In genomic region chr13:110507678-110508381, GRCh38 we compare ENCODE assay signal across 13 cellular contexts. TPM values are rescaled to one million over a fixed set of nuclear protein-coding genes. Genes with fewer than 3 reads are reported as not detected.
DNase-seq lines count a peak whose midpoint lies in the region; ATAC-seq and TF ChIP-seq lines count a peak whose summit lies in the region.
"Had no signal": no experiment of that assay in that cellular context is flagged by ENCODE, and none has a peak within 500 bp of the region (broad histone marks: within the 10 kb centered on the region; RNA-seq: fewer than 3 reads in every experiment).

No MANE protein-coding gene starts in this region.

- no peaks in the 10 kb centered on the region for H3K4me1 Mint-ChIP-seq in CD8-positive, alpha-beta memory T cell
- H3K4me1 Mint-ChIP-seq in activated CD8-positive, alpha-beta T cell treated with anti-CD3 and anti-CD28 coated beads for 36 hours (ENCODE audit: low read depth) = no peaks in the 10 kb centered on the region

- no peaks in the 10 kb centered on the region for H3K27me3 ChIP-seq in CD8-positive, alpha-beta memory T cell (ENCODE audit: insufficient read depth, low read length, poor library complexity, severe bottlenecking)
- H3K27me3 ChIP-seq in gastroesophageal sphincter (no peaks in the 10 kb centered on the region), ovary (no peaks in the 10 kb centered on the region), SJCRH30 (no peaks in the 10 kb centered on the region)
- H3K27me3 ChIP-seq: SJSA1 had no signal

- POLR2A ChIA-PET in CD8-positive, alpha-beta memory T cell (lab: Charles Lee) = no interaction called here
- POLR2A ChIA-PET in activated CD8-positive, alpha-beta T cell treated with anti-CD3 and anti-CD28 coated beads for 36 hours (lab: Charles Lee) = no interaction called here

- H3K36me3 Mint-ChIP-seq in CD8-positive, alpha-beta memory T cell = no peaks in the 10 kb centered on the region
- no peaks in the 10 kb centered on the region for H3K36me3 Mint-ChIP-seq in activated CD8-positive, alpha-beta T cell treated with anti-CD3 and anti-CD28 coated beads for 36 hours (ENCODE audit: low read depth)
- H3K36me3 Mint-ChIP-seq: natural killer cell treated with Interleukin-12 subunit alpha and Interleukin-12 subunit beta and Interleukin-15 and Interleukin-18, amount 100 ng/mL, for 72 hours had no signal

- TF ChIP-seq POLR2A in gastroesophageal sphincter (IDR thresholded peaks at IDR 0.05) = no peak
- no peak for TF ChIP-seq POLR2A in ovary (IDR thresholded peaks at IDR 0.05)

- intact Hi-C loops in ovary (cut with DNase I) = no loop called here
- intact Hi-C loops in activated CD8-positive, alpha-beta T cell treated with anti-CD3 and anti-CD28 coated beads for 36 hours (cut with micrococcal nuclease) = no loop called here

- ATAC-seq in gastroesophageal sphincter = peak; percentile 46
- no peak for ATAC-seq in activated CD8-positive, alpha-beta T cell treated with anti-CD3 and anti-CD28 coated beads for 36 hours
- no peak for ATAC-seq in GM21381 (IDR thresholded peaks at IDR 0.05; ENCODE audit: unreplicated experiment)
- ATAC-seq: natural killer cell treated with Interleukin-12 subunit alpha and Interleukin-12 subunit beta and Interleukin-15 and Interleukin-18, amount 100 ng/mL, for 72 hours had no signal

- TF ChIP-seq CTCF in gastroesophageal sphincter (IDR thresholded peaks at IDR 0.05) (peak in 2 of 4 experiments; percentile 10 to 40), ovary (IDR thresholded peaks at IDR 0.05) (no peak)
- no peak for TF ChIP-seq CTCF in activated CD8-positive, alpha-beta T cell treated with anti-CD3 and anti-CD28 coated beads for 36 hours (IDR thresholded peaks at IDR 0.05)

- H3K27ac Mint-ChIP-seq in CD8-positive, alpha-beta memory T cell = peak overlapping the region in 1 of 8 donors; percentile 54
- no peak overlapping the region for H3K27ac Mint-ChIP-seq in activated CD8-positive, alpha-beta T cell treated with anti-CD3 and anti-CD28 coated beads for 36 hours
- H3K27ac Mint-ChIP-seq: natural killer cell treated with Interleukin-12 subunit alpha and Interleukin-12 subunit beta and Interleukin-15 and Interleukin-18, amount 100 ng/mL, for 72 hours had no signal

- TF ChIP-seq EP300 in gastroesophageal sphincter (IDR thresholded peaks at IDR 0.05) (no peak), ovary (IDR thresholded peaks at IDR 0.05) (no peak)

- no peak overlapping the region for H3K4me3 ChIP-seq in CD8-positive, alpha-beta memory T cell (ENCODE audit: low read length)
- H3K4me3 ChIP-seq in gastroesophageal sphincter (no peak overlapping the region), ovary (no peak overlapping the region), SJCRH30 (no peak overlapping the region)
- H3K4me3 ChIP-seq: SJSA1 had no signal

- H3K27me3 Mint-ChIP-seq in CD8-positive, alpha-beta memory T cell = peaks cover 0 to 6% of the 10 kb centered on the region in 2 donors
- no peaks in the 10 kb centered on the region for H3K27me3 Mint-ChIP-seq in activated CD8-positive, alpha-beta T cell treated with anti-CD3 and anti-CD28 coated beads for 36 hours

- H3K9me3 Mint-ChIP-seq in CD8-positive, alpha-beta memory T cell = no peaks in the 10 kb centered on the region
- H3K9me3 Mint-ChIP-seq in activated CD8-positive, alpha-beta T cell treated with anti-CD3 and anti-CD28 coated beads for 36 hours = no peaks in the 10 kb centered on the region
- H3K9me3 Mint-ChIP-seq: natural killer cell treated with Interleukin-12 subunit alpha and Interleukin-12 subunit beta and Interleukin-15 and Interleukin-18, amount 100 ng/mL, for 72 hours had no signal

- no peaks in the 10 kb centered on the region for H3K4me1 ChIP-seq in CD8-positive, alpha-beta memory T cell (ENCODE audit: insufficient read depth, low read length)
- H3K4me1 ChIP-seq in gastroesophageal sphincter (peaks cover 0 to 55% (median 28%) of the 10 kb centered on the region in 3 donors), ovary (ENCODE audit: insufficient read depth) (peaks cover 9% of the 10 kb centered on the region), SJCRH30 (no peaks in the 10 kb centered on the region)

- 80% methylated on average over 3 of the region's 23 CpGs; no CpG with 5 or more reads in 1 of the 2 donors for WGBS in gastroesophageal sphincter (ENCODE audit: low coverage in 1 of 2), 2 donors
- 94 to 97% (median 95%) methylated on average over 23 of the region's 23 CpGs for WGBS in ovary, 3 donors

- peak overlapping the region; percentile 51 for H3K27ac ChIP-seq in CD8-positive, alpha-beta memory T cell (ENCODE audit: low read depth, low read length)
- H3K27ac ChIP-seq in gastroesophageal sphincter = peak overlapping the region; percentile 18 to 83 (median 76)
- H3K27ac ChIP-seq in ovary = peak overlapping the region; percentile 9 to 20
- H3K27ac ChIP-seq in SJCRH30 = no peak overlapping the region
- H3K27ac ChIP-seq: SJSA1 had no signal

- no peaks in the 10 kb centered on the region for H3K9me3 ChIP-seq in CD8-positive, alpha-beta memory T cell (ENCODE audit: low read length)
- H3K9me3 ChIP-seq in gastroesophageal sphincter = no peaks in the 10 kb centered on the region
- no peaks in the 10 kb centered on the region for H3K9me3 ChIP-seq in ovary
- no peaks in the 10 kb centered on the region for H3K9me3 ChIP-seq in SJCRH30 (replicated peaks)
- H3K9me3 ChIP-seq: SJSA1 had no signal

- H3K36me3 ChIP-seq in CD8-positive, alpha-beta memory T cell (ENCODE audit: insufficient read depth, low read length) = no peaks in the 10 kb centered on the region
- H3K36me3 ChIP-seq in gastroesophageal sphincter = peaks cover 0 to 97% of the 10 kb centered on the region in 2 donors
- no peaks in the 10 kb centered on the region for H3K36me3 ChIP-seq in ovary
- H3K36me3 ChIP-seq in SJCRH30 = peaks cover 62% of the 10 kb centered on the region

- no peak for DNase-seq in CD8-positive, alpha-beta memory T cell
- DNase-seq in OCI-M1 (lab: John Stamatoyannopoulos, UW) (peak; percentile 68), ovary (no peak), NCI-H524 (lab: John Stamatoyannopoulos, UW) (no peak), SJCRH30 (no peak)
- no peak for DNase-seq in activated CD8-positive, alpha-beta T cell treated with anti-CD3 and anti-CD28 coated beads for 36 hours
- DNase-seq: AML-193, amniotic stem cell, NCI-H1436 had no signal

- H3K4me3 Mint-ChIP-seq in CD8-positive, alpha-beta memory T cell = no peak overlapping the region
- no peak overlapping the region for H3K4me3 Mint-ChIP-seq in activated CD8-positive, alpha-beta T cell treated with anti-CD3 and anti-CD28 coated beads for 36 hours
- H3K4me3 Mint-ChIP-seq: natural killer cell treated with Interleukin-12 subunit alpha and Interleukin-12 subunit beta and Interleukin-15 and Interleukin-18, amount 100 ng/mL, for 72 hours had no signal

- CTCF ChIA-PET in CD8-positive, alpha-beta memory T cell (lab: Charles Lee) = no interaction called here
- CTCF ChIA-PET in activated CD8-positive, alpha-beta T cell treated with anti-CD3 and anti-CD28 coated beads for 36 hours (lab: Charles Lee) = interaction anchor here (2.2 kb wide), 1 partner anchor 52 kb away, joined by 7 read pairs; no protein-coding TSS in a partner anchor

RNA-seq across cellular contexts. Expression of gene RAB20, which starts 53.7 kb away (rescaled TPM):
- 1 to 10 TPM in 1 of 2 experiments, under 1 TPM in 1; 0.84 to 1.2 TPM for total RNA-seq in CD8-positive, alpha-beta memory T cell
- 2.7 TPM for polyA plus RNA-seq in CD8-positive, alpha-beta memory T cell
- total RNA-seq in gastroesophageal sphincter (10 to 100 TPM in 3 of 4 donors, 1 to 10 TPM in 1; 8.7 to 32.8 (median 18.4) TPM), ovary (10 to 100 TPM; 14.5 to 32.6 (median 25.8) TPM)
- 10 to 100 TPM; 18.4 to 20.7 TPM for polyA plus RNA-seq in ovary
- 10 to 100 TPM; 10.3 to 11.1 TPM for total RNA-seq in activated CD8-positive, alpha-beta T cell treated with anti-CD3 and anti-CD28 coated beads for 36 hours
- total RNA-seq in SJCRH30 (2014; rRNA removed; shearing (Covaris generic)) = 5.7 and 5.8 TPM in 2 replicates
